In the genomic region with DNA sequence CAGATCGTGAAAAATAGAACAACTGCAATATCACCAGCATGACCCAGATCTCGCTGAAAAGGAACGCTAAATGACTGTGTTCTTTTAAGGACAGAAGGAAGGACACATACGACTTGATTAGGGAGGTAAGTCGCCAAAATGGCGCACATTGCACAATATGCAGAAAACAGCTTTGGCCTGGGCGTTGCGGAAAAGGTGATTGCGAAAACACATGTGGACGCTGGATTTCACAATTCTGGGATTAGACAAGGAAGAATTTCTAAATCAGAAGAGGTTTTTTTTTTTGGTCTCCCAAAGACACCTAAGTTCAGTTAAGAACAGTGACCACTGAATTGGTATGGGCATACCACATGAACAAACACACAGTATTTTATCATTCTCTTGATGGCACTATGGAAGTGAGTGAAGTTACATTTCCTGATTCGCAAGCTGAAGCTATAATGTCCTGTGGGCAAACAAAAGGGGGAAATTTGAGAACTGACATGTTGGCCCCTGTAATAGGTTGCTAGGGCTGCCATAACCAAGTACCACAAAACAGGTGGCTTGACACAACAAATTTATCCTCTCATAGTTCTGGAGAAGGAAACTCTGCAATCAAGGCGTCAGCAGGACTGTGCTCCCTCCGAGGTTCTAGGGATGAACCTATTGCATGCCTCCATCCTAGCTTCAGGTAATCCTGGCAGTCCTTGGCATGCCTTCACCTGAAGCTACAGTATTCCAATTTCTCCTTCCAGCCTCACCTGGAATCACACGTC, we compare ENCODE assay signal across 1 cellular context.
TF ChIP-seq lines count a peak whose summit lies in the region.

No MANE protein-coding gene starts in this region.

TF ChIP-seq in K562, 482 proteins besides CTCF, POLR2A, EP300 and RAD21 (continued from another document and continues in another):
- TF ChIP-seq GABPA (tag; conservative IDR thresholded peaks at IDR 0.05; ENCODE audit: low read depth) (0 out of 2 replicates have a peak, but pooled peaks have one; percentile 18), SMARCA5 (IDR thresholded peaks at IDR 0.05) (peak; percentile 10; the same call in 1 of the 2 replicates), EHMT2 (IDR thresholded peaks at IDR 0.05) (0 out of 2 replicates have a peak, but pooled peaks have one; percentile 56), MYNN (IDR thresholded peaks at IDR 0.05) (no peak), MYNN (CRISPR knock-in tag; IDR thresholded peaks at IDR 0.05) (no peak), C11orf30 (IDR thresholded peaks at IDR 0.05; ENCODE audit: low read depth) (peak; percentile 22; the same call in 1 of the 2 replicates), MAZ (CRISPR knock-in tag; conservative IDR thresholded peaks at IDR 0.05 in 1 of 2, IDR thresholded peaks at IDR 0.05 in 1 of 2) (peak in 1 of 2 experiments; percentile 11; a peak in 2 of 4 replicates), CEBPB (tag; IDR thresholded peaks at IDR 0.05) (peak; percentile 100), HMG20A (CRISPR knock-in tag; conservative IDR thresholded peaks at IDR 0.05) (no peak), DACH1 (IDR thresholded peaks at IDR 0.05; ENCODE audit: partially characterized antibody) (no peak), EP400 (IDR thresholded peaks at IDR 0.05) (peak; percentile 58), NFE2 (IDR thresholded peaks at IDR 0.05; ENCODE audit: low read depth) (0 out of 2 replicates have a peak, but pooled peaks have one; percentile 27)
- TF ChIP-seq, protein P1, sequence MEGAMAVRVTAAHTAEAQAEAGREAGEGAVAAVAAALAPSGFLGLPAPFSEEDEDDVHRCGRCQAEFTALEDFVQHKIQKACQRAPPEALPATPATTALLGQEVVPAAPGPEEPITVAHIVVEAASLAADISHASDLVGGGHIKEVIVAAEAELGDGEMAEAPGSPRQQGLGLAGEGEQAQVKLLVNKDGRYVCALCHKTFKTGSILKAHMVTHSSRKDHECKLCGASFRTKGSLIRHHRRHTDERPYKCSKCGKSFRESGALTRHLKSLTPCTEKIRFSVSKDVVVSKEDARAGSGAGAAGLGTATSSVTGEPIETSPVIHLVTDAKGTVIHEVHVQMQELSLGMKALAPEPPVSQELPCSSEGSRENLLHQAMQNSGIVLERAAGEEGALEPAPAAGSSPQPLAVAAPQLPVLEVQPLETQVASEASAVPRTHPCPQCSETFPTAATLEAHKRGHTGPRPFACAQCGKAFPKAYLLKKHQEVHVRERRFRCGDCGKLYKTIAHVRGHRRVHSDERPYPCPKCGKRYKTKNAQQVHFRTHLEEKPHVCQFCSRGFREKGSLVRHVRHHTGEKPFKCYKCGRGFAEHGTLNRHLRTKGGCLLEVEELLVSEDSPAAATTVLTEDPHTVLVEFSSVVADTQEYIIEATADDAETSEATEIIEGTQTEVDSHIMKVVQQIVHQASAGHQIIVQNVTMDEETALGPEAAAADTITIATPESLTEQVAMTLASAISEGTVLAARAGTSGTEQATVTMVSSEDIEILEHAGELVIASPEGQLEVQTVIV (CRISPR knock-in tag; IDR thresholded peaks at IDR 0.05; ENCODE audit: borderline replicate concordance): no peak
- TF ChIP-seq, protein P2, sequence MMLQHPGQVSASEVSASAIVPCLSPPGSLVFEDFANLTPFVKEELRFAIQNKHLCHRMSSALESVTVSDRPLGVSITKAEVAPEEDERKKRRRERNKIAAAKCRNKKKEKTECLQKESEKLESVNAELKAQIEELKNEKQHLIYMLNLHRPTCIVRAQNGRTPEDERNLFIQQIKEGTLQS (IDR thresholded peaks at IDR 0.05): peak; percentile 69
- TF ChIP-seq, protein P2 (CRISPR knock-in tag; conservative IDR thresholded peaks at IDR 0.05): no peak
- TF ChIP-seq, protein P3, sequence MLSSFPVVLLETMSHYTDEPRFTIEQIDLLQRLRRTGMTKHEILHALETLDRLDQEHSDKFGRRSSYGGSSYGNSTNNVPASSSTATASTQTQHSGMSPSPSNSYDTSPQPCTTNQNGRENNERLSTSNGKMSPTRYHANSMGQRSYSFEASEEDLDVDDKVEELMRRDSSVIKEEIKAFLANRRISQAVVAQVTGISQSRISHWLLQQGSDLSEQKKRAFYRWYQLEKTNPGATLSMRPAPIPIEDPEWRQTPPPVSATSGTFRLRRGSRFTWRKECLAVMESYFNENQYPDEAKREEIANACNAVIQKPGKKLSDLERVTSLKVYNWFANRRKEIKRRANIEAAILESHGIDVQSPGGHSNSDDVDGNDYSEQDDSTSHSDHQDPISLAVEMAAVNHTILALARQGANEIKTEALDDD (IDR thresholded peaks at IDR 0.05): peak; percentile 76
- TF ChIP-seq, protein P4, sequence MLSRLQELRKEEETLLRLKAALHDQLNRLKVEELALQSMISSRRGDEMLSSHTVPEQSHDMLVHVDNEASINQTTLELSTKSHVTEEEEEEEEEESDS (CRISPR knock-in tag; IDR thresholded peaks at IDR 0.05): no peak
- TF ChIP-seq, protein P5, sequence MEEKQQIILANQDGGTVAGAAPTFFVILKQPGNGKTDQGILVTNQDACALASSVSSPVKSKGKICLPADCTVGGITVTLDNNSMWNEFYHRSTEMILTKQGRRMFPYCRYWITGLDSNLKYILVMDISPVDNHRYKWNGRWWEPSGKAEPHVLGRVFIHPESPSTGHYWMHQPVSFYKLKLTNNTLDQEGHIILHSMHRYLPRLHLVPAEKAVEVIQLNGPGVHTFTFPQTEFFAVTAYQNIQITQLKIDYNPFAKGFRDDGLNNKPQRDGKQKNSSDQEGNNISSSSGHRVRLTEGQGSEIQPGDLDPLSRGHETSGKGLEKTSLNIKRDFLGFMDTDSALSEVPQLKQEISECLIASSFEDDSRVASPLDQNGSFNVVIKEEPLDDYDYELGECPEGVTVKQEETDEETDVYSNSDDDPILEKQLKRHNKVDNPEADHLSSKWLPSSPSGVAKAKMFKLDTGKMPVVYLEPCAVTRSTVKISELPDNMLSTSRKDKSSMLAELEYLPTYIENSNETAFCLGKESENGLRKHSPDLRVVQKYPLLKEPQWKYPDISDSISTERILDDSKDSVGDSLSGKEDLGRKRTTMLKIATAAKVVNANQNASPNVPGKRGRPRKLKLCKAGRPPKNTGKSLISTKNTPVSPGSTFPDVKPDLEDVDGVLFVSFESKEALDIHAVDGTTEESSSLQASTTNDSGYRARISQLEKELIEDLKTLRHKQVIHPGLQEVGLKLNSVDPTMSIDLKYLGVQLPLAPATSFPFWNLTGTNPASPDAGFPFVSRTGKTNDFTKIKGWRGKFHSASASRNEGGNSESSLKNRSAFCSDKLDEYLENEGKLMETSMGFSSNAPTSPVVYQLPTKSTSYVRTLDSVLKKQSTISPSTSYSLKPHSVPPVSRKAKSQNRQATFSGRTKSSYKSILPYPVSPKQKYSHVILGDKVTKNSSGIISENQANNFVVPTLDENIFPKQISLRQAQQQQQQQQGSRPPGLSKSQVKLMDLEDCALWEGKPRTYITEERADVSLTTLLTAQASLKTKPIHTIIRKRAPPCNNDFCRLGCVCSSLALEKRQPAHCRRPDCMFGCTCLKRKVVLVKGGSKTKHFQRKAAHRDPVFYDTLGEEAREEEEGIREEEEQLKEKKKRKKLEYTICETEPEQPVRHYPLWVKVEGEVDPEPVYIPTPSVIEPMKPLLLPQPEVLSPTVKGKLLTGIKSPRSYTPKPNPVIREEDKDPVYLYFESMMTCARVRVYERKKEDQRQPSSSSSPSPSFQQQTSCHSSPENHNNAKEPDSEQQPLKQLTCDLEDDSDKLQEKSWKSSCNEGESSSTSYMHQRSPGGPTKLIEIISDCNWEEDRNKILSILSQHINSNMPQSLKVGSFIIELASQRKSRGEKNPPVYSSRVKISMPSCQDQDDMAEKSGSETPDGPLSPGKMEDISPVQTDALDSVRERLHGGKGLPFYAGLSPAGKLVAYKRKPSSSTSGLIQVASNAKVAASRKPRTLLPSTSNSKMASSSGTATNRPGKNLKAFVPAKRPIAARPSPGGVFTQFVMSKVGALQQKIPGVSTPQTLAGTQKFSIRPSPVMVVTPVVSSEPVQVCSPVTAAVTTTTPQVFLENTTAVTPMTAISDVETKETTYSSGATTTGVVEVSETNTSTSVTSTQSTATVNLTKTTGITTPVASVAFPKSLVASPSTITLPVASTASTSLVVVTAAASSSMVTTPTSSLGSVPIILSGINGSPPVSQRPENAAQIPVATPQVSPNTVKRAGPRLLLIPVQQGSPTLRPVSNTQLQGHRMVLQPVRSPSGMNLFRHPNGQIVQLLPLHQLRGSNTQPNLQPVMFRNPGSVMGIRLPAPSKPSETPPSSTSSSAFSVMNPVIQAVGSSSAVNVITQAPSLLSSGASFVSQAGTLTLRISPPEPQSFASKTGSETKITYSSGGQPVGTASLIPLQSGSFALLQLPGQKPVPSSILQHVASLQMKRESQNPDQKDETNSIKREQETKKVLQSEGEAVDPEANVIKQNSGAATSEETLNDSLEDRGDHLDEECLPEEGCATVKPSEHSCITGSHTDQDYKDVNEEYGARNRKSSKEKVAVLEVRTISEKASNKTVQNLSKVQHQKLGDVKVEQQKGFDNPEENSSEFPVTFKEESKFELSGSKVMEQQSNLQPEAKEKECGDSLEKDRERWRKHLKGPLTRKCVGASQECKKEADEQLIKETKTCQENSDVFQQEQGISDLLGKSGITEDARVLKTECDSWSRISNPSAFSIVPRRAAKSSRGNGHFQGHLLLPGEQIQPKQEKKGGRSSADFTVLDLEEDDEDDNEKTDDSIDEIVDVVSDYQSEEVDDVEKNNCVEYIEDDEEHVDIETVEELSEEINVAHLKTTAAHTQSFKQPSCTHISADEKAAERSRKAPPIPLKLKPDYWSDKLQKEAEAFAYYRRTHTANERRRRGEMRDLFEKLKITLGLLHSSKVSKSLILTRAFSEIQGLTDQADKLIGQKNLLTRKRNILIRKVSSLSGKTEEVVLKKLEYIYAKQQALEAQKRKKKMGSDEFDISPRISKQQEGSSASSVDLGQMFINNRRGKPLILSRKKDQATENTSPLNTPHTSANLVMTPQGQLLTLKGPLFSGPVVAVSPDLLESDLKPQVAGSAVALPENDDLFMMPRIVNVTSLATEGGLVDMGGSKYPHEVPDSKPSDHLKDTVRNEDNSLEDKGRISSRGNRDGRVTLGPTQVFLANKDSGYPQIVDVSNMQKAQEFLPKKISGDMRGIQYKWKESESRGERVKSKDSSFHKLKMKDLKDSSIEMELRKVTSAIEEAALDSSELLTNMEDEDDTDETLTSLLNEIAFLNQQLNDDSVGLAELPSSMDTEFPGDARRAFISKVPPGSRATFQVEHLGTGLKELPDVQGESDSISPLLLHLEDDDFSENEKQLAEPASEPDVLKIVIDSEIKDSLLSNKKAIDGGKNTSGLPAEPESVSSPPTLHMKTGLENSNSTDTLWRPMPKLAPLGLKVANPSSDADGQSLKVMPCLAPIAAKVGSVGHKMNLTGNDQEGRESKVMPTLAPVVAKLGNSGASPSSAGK (IDR thresholded peaks at IDR 0.05): 0 out of 2 replicates have a peak, but pooled peaks have one; percentile 15
- TF ChIP-seq, protein P6, sequence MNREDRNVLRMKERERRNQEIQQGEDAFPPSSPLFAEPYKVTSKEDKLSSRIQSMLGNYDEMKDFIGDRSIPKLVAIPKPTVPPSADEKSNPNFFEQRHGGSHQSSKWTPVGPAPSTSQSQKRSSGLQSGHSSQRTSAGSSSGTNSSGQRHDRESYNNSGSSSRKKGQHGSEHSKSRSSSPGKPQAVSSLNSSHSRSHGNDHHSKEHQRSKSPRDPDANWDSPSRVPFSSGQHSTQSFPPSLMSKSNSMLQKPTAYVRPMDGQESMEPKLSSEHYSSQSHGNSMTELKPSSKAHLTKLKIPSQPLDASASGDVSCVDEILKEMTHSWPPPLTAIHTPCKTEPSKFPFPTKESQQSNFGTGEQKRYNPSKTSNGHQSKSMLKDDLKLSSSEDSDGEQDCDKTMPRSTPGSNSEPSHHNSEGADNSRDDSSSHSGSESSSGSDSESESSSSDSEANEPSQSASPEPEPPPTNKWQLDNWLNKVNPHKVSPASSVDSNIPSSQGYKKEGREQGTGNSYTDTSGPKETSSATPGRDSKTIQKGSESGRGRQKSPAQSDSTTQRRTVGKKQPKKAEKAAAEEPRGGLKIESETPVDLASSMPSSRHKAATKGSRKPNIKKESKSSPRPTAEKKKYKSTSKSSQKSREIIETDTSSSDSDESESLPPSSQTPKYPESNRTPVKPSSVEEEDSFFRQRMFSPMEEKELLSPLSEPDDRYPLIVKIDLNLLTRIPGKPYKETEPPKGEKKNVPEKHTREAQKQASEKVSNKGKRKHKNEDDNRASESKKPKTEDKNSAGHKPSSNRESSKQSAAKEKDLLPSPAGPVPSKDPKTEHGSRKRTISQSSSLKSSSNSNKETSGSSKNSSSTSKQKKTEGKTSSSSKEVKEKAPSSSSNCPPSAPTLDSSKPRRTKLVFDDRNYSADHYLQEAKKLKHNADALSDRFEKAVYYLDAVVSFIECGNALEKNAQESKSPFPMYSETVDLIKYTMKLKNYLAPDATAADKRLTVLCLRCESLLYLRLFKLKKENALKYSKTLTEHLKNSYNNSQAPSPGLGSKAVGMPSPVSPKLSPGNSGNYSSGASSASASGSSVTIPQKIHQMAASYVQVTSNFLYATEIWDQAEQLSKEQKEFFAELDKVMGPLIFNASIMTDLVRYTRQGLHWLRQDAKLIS (CRISPR knock-in tag; IDR thresholded peaks at IDR 0.05): 0 out of 2 replicates have a peak, but pooled peaks have one; percentile 8
- TF ChIP-seq, protein P7, sequence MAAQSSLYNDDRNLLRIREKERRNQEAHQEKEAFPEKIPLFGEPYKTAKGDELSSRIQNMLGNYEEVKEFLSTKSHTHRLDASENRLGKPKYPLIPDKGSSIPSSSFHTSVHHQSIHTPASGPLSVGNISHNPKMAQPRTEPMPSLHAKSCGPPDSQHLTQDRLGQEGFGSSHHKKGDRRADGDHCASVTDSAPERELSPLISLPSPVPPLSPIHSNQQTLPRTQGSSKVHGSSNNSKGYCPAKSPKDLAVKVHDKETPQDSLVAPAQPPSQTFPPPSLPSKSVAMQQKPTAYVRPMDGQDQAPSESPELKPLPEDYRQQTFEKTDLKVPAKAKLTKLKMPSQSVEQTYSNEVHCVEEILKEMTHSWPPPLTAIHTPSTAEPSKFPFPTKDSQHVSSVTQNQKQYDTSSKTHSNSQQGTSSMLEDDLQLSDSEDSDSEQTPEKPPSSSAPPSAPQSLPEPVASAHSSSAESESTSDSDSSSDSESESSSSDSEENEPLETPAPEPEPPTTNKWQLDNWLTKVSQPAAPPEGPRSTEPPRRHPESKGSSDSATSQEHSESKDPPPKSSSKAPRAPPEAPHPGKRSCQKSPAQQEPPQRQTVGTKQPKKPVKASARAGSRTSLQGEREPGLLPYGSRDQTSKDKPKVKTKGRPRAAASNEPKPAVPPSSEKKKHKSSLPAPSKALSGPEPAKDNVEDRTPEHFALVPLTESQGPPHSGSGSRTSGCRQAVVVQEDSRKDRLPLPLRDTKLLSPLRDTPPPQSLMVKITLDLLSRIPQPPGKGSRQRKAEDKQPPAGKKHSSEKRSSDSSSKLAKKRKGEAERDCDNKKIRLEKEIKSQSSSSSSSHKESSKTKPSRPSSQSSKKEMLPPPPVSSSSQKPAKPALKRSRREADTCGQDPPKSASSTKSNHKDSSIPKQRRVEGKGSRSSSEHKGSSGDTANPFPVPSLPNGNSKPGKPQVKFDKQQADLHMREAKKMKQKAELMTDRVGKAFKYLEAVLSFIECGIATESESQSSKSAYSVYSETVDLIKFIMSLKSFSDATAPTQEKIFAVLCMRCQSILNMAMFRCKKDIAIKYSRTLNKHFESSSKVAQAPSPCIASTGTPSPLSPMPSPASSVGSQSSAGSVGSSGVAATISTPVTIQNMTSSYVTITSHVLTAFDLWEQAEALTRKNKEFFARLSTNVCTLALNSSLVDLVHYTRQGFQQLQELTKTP (IDR thresholded peaks at IDR 0.05; ENCODE audit: low read depth in 1 of 2, partially characterized antibody in 2 of 2): peak; percentile 13 to 70
